In the genomic region with DNA sequence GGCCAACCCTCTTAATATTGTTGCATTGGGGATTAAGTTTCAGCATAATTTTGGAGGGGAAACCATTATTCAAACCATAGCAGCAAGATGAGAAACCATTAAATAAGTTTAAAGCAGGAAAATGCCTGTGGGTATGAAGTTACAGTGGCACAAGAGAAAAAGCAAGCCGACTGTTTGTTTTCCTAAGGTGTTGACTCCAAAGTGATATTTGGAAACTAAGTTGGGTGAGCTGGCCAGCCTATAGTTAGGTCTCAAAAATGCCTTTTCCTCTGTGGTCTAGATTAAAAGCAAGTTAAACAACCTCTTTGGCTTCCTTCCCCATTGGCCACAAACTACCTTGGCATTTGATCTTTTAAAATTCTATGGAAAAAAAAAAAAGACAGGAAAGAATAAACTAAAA, we compare ENCODE assay signal across 20 cellular contexts.
A peak's percentile ranks its signal among the peaks of the same experiment; 100 is the strongest.
DNase-seq lines count a peak whose midpoint lies in the region; ATAC-seq and TF ChIP-seq lines count a peak whose summit lies in the region.
"Had no signal": no experiment of that assay in that cellular context is flagged by ENCODE, and none has a peak within 500 bp of the region (broad histone marks: within the 10 kb centered on the region; RNA-seq: fewer than 3 reads in every experiment).

No MANE protein-coding gene starts in this region.

- CTCF ChIA-PET in PC-3 (lab: Charles Lee): interaction anchor here (0.6 kb wide), 1 partner anchor 99 kb away, joined by 3 read pairs; no protein-coding TSS in a partner anchor

- peak; percentile 76 for ATAC-seq in PC-3
- ATAC-seq: A549, GM23338 had no signal

- H3K9ac ChIP-seq in Loucy (ENCODE audit: low read depth, low read length, poor library complexity, severe bottlenecking) (no peak overlapping the region), PC-3 (ENCODE audit: low read length) (no peak overlapping the region), endodermal cell (ENCODE audit: extremely low read depth, low read length, poor library complexity, severe bottlenecking) (no peak overlapping the region)

- H3K4me1 ChIP-seq in Loucy (ENCODE audit: insufficient read depth, low read length, poor library complexity, severe bottlenecking) (peaks cover 18% of the 10 kb centered on the region), PC-3 (ENCODE audit: insufficient read depth, low read length) (no peaks in the 10 kb centered on the region), endodermal cell (ENCODE audit: control insufficient read depth, insufficient read depth, low read length) (no peaks in the 10 kb centered on the region)
- H3K4me1 ChIP-seq: A549, HAP-1 had no signal

- H4K20me1 ChIP-seq in Loucy (ENCODE audit: insufficient read depth, low read length, poor library complexity, severe bottlenecking) (no peaks in the 10 kb centered on the region), PC-3 (ENCODE audit: low read length) (no peaks in the 10 kb centered on the region)

- H3K79me2 ChIP-seq in Loucy (ENCODE audit: insufficient read depth, low read length) (no peaks in the 10 kb centered on the region), PC-3 (ENCODE audit: low read length) (no peaks in the 10 kb centered on the region)

- H3K27ac Mint-ChIP-seq in endodermal cell: no peak overlapping the region
- H3K27ac Mint-ChIP-seq: CD4-positive, alpha-beta memory T cell; GM23338; HFFc6 had no signal

- BruUV-seq in PC-3 (replicated peaks; lab: Mats Ljungman, UMichigan): no TSS peak

- no peaks in the 10 kb centered on the region for H3K27me3 Mint-ChIP-seq in endodermal cell (ENCODE audit: insufficient read depth)
- H3K27me3 Mint-ChIP-seq: CD4-positive, alpha-beta memory T cell had no signal

- H3K27me3 ChIP-seq in Loucy (ENCODE audit: insufficient read depth, low read length, poor library complexity, severe bottlenecking): peaks cover 5% of the 10 kb centered on the region
- H3K27me3 ChIP-seq in PC-3 (ENCODE audit: low read length): peaks cover 11% of the 10 kb centered on the region; the same call in 1 of the 2 replicates
- H3K27me3 ChIP-seq in endodermal cell (ENCODE audit: control insufficient read depth, insufficient read depth, low read length, poor library complexity, severe bottlenecking): no peaks in the 10 kb centered on the region

- intact Hi-C loops in PC-3 (cut with micrococcal nuclease): no loop called here

- H3K27ac ChIP-seq in PC-3 (ENCODE audit: low read length) (no peak overlapping the region), endodermal cell (ENCODE audit: low read depth, low read length) (peak overlapping the region; percentile 12)
- H3K27ac ChIP-seq: A549 had no signal

- 88 to 100% methylated on average over 1 of the region's 1 CpG for WGBS in endodermal cell (ENCODE audit: insufficient coverage in 1 of 2, insufficient read length in 1 of 2), 2 experiments

- H3K4me2 ChIP-seq in Loucy (ENCODE audit: low read depth, low read length, poor library complexity, severe bottlenecking): peak overlapping the region; percentile 63
- H3K4me2 ChIP-seq in PC-3 (ENCODE audit: low read length): no peak overlapping the region
- H3K4me2 ChIP-seq: A549, GM23338 had no signal

- peaks cover 37% of the 10 kb centered on the region for H3K9me3 Mint-ChIP-seq in endodermal cell

- DNase-seq in PC-3: peak; percentile 32
- DNase-seq in endodermal cell: no peak
- DNase-seq in anterior cingulate cortex (lab: John Stamatoyannopoulos, UW): no peak
- DNase-seq in AML-193 (lab: John Stamatoyannopoulos, UW): no peak
- DNase-seq in NCI-H2107 treated with DMSO at 0.1 percent for 48 hours (lab: John Stamatoyannopoulos, UW; ENCODE audit: unreplicated experiment): no peak
- DNase-seq in activated CD4-positive, alpha-beta T cell treated with anti-CD3 and anti-CD28 coated beads, Interleukin-2, amount 50 U/mL, for 48 hours: no peak
- DNase-seq: 8988T; ACHN; C1 segment of cervical spinal cord; Calu3; CD4-positive, alpha-beta memory T cell; COR-L47; DMS53; DMS79 treated with DMSO at 0.1 percent for 48 hours; GF-D8; HFFc6 had no signal

- H3K4me3 Mint-ChIP-seq in endodermal cell: no peak overlapping the region
- H3K4me3 Mint-ChIP-seq: CD4-positive, alpha-beta memory T cell; GM23338; HFFc6 had no signal

- H3K9me3 ChIP-seq in Loucy (ENCODE audit: insufficient read depth, low read depth, low read length): peaks cover 19% of the 10 kb centered on the region
- H3K9me3 ChIP-seq in PC-3 (ENCODE audit: low read length): 0 out of 2 replicates have a peak, but pooled peaks cover 10% of the 10 kb centered on the region
- H3K9me3 ChIP-seq in endodermal cell (ENCODE audit: control insufficient read depth, low read length): peaks cover 29% of the 10 kb centered on the region
- H3K9me3 ChIP-seq: HAP-1 had no signal

- H3K4me3 ChIP-seq in Loucy (ENCODE audit: low read length, poor library complexity, severe bottlenecking): no peak overlapping the region
- no peak overlapping the region for H3K4me3 ChIP-seq in PC-3 (ENCODE audit: low read length)
- no peak overlapping the region for H3K4me3 ChIP-seq in endodermal cell (ENCODE audit: low read length)
- H3K4me3 ChIP-seq: A549, GM23338, HAP-1 had no signal

- peaks cover 7% of the 10 kb centered on the region for H3K4me1 Mint-ChIP-seq in endodermal cell
- H3K4me1 Mint-ChIP-seq: CD4-positive, alpha-beta memory T cell had no signal

- no peaks in the 10 kb centered on the region for H3K36me3 ChIP-seq in Loucy (ENCODE audit: insufficient read depth, low read length)
- H3K36me3 ChIP-seq in PC-3 (ENCODE audit: low read depth, low read length): no peaks in the 10 kb centered on the region
- H3K36me3 ChIP-seq in endodermal cell (ENCODE audit: control insufficient read depth, insufficient read depth, low read length): no peaks in the 10 kb centered on the region
- H3K36me3 ChIP-seq: HAP-1 had no signal

- no peaks in the 10 kb centered on the region for H3K36me3 Mint-ChIP-seq in endodermal cell (ENCODE audit: low read depth)
- H3K36me3 Mint-ChIP-seq: CD4-positive, alpha-beta memory T cell had no signal

- TF ChIP-seq CTCF in Loucy (conservative IDR thresholded peaks at IDR 0.05; ENCODE audit: low read length): no peak
- TF ChIP-seq CTCF in PC-3 (conservative IDR thresholded peaks at IDR 0.05; ENCODE audit: low read depth, low read length): no peak
- TF ChIP-seq CTCF in endodermal cell (conservative IDR thresholded peaks at IDR 0.05): no peak

- H3K9me2 ChIP-seq in Loucy (replicated peaks; ENCODE audit: low read depth, low read length) (no peaks in the 10 kb centered on the region), PC-3 (replicated peaks; ENCODE audit: low read length) (no peaks in the 10 kb centered on the region)

- POLR2A ChIA-PET in PC-3 (lab: Charles Lee; ENCODE audit: unreplicated experiment): no interaction called here

- H2AFZ ChIP-seq in Loucy (ENCODE audit: low read length) (no peak overlapping the region; the same call in 1 of the 2 replicates), PC-3 (ENCODE audit: low read length) (no peak overlapping the region)
- H2AFZ ChIP-seq: GM23338 had no signal

- peaks cover 15% of the 10 kb centered on the region for H3F3A ChIP-seq in Loucy (ENCODE audit: low read depth)
- H3F3A ChIP-seq in PC-3 (ENCODE audit: low read length, unreplicated experiment): no peaks in the 10 kb centered on the region
